Comparison of ENCODE assay signal across 1 cellular context in genomic region chr1:23369335-23370013, GRCh38.
A peak's percentile ranks its signal among the peaks of the same experiment; 100 is the strongest.
TF ChIP-seq lines count a peak whose summit lies in the region.

TSS of gene ZNF436 (minus strand) at chr1:23369836. CDS start at chr1:23368005, 1,831 bp downstream.

TF ChIP-seq in SK-N-SH, 30 proteins besides CTCF, POLR2A, EP300 and RAD21 (continued from another document):
- TF ChIP-seq, protein P1, sequence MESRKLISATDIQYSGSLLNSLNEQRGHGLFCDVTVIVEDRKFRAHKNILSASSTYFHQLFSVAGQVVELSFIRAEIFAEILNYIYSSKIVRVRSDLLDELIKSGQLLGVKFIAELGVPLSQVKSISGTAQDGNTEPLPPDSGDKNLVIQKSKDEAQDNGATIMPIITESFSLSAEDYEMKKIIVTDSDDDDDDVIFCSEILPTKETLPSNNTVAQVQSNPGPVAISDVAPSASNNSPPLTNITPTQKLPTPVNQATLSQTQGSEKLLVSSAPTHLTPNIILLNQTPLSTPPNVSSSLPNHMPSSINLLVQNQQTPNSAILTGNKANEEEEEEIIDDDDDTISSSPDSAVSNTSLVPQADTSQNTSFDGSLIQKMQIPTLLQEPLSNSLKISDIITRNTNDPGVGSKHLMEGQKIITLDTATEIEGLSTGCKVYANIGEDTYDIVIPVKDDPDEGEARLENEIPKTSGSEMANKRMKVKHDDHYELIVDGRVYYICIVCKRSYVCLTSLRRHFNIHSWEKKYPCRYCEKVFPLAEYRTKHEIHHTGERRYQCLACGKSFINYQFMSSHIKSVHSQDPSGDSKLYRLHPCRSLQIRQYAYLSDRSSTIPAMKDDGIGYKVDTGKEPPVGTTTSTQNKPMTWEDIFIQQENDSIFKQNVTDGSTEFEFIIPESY (IDR thresholded peaks at IDR 0.05; ENCODE audit: borderline replicate concordance, low read depth): no peak
- TF ChIP-seq YY1 (IDR thresholded peaks at IDR 0.05; ENCODE audit: low read depth) (no peak), FOXJ3 (CRISPR knock-in tag; IDR thresholded peaks at IDR 0.05) (no peak), TAF1 (IDR thresholded peaks at IDR 0.05; ENCODE audit: borderline replicate concordance, low read depth, low read length) (peak; percentile 52; the same call in 1 of the 2 replicates), EZH2phosphoT487 (IDR thresholded peaks at IDR 0.05; ENCODE audit: borderline replicate concordance, low read depth) (no peak), GATA2 (CRISPR knock-in tag; IDR thresholded peaks at IDR 0.05) (no peak), MEF2A (IDR thresholded peaks at IDR 0.05; ENCODE audit: borderline replicate concordance, low read depth) (0 out of 2 replicates have a peak, but pooled peaks have one; percentile 39), MXI1 (IDR thresholded peaks at IDR 0.05; ENCODE audit: low read depth, low read length) (no peak), JUND (IDR thresholded peaks at IDR 0.05) (no peak), ELF1 (IDR thresholded peaks at IDR 0.05) (no peak), FOSL2 (IDR thresholded peaks at IDR 0.05; ENCODE audit: borderline replicate concordance, low read depth) (no peak), NRF1 (IDR thresholded peaks at IDR 0.05; ENCODE audit: low read depth, low read length) (no peak), RFX5 (IDR thresholded peaks at IDR 0.05; ENCODE audit: low read length) (no peak), RXRA (IDR thresholded peaks at IDR 0.05; ENCODE audit: borderline replicate concordance, low read depth) (no peak), GABPA (IDR thresholded peaks at IDR 0.05; ENCODE audit: low read depth) (no peak), USF1 (IDR thresholded peaks at IDR 0.05; ENCODE audit: borderline replicate concordance, low read depth) (no peak), TCF12 (IDR thresholded peaks at IDR 0.05) (no peak; the same call in 1 of the 2 replicates), FOXM1 (IDR thresholded peaks at IDR 0.05; ENCODE audit: low read depth) (no peak), POLR2AphosphoS5 (IDR thresholded peaks at IDR 0.05; ENCODE audit: low read depth, low read length) (peak; percentile 80), RCOR1 (IDR thresholded peaks at IDR 0.05; ENCODE audit: low read length) (peak; percentile 21; the same call in 1 of the 2 replicates), TEAD4 (IDR thresholded peaks at IDR 0.05; ENCODE audit: borderline replicate concordance, insufficient read depth) (no peak)
- TF ChIP-seq, protein P2, sequence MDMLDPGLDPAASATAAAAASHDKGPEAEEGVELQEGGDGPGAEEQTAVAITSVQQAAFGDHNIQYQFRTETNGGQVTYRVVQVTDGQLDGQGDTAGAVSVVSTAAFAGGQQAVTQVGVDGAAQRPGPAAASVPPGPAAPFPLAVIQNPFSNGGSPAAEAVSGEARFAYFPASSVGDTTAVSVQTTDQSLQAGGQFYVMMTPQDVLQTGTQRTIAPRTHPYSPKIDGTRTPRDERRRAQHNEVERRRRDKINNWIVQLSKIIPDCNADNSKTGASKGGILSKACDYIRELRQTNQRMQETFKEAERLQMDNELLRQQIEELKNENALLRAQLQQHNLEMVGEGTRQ (IDR thresholded peaks at IDR 0.05; ENCODE audit: borderline replicate concordance, low read depth, low read length): no peak
- TF ChIP-seq, protein P3, sequence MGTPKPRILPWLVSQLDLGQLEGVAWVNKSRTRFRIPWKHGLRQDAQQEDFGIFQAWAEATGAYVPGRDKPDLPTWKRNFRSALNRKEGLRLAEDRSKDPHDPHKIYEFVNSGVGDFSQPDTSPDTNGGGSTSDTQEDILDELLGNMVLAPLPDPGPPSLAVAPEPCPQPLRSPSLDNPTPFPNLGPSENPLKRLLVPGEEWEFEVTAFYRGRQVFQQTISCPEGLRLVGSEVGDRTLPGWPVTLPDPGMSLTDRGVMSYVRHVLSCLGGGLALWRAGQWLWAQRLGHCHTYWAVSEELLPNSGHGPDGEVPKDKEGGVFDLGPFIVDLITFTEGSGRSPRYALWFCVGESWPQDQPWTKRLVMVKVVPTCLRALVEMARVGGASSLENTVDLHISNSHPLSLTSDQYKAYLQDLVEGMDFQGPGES (IDR thresholded peaks at IDR 0.05; ENCODE audit: low read depth, low read length): no peak
- TF ChIP-seq, protein P4, sequence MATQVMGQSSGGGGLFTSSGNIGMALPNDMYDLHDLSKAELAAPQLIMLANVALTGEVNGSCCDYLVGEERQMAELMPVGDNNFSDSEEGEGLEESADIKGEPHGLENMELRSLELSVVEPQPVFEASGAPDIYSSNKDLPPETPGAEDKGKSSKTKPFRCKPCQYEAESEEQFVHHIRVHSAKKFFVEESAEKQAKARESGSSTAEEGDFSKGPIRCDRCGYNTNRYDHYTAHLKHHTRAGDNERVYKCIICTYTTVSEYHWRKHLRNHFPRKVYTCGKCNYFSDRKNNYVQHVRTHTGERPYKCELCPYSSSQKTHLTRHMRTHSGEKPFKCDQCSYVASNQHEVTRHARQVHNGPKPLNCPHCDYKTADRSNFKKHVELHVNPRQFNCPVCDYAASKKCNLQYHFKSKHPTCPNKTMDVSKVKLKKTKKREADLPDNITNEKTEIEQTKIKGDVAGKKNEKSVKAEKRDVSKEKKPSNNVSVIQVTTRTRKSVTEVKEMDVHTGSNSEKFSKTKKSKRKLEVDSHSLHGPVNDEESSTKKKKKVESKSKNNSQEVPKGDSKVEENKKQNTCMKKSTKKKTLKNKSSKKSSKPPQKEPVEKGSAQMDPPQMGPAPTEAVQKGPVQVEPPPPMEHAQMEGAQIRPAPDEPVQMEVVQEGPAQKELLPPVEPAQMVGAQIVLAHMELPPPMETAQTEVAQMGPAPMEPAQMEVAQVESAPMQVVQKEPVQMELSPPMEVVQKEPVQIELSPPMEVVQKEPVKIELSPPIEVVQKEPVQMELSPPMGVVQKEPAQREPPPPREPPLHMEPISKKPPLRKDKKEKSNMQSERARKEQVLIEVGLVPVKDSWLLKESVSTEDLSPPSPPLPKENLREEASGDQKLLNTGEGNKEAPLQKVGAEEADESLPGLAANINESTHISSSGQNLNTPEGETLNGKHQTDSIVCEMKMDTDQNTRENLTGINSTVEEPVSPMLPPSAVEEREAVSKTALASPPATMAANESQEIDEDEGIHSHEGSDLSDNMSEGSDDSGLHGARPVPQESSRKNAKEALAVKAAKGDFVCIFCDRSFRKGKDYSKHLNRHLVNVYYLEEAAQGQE (IDR thresholded peaks at IDR 0.05; ENCODE audit: low read depth, low read length): no peak
- TF ChIP-seq, protein P5, sequence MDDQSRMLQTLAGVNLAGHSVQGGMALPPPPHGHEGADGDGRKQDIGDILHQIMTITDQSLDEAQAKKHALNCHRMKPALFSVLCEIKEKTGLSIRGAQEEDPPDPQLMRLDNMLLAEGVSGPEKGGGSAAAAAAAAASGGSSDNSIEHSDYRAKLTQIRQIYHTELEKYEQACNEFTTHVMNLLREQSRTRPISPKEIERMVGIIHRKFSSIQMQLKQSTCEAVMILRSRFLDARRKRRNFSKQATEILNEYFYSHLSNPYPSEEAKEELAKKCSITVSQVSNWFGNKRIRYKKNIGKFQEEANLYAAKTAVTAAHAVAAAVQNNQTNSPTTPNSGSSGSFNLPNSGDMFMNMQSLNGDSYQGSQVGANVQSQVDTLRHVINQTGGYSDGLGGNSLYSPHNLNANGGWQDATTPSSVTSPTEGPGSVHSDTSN (IDR thresholded peaks at IDR 0.05): 0 out of 2 replicates have a peak, but pooled peaks have one; percentile 11
